ENCODE assay signal across 6 cellular contexts in the genomic region with DNA sequence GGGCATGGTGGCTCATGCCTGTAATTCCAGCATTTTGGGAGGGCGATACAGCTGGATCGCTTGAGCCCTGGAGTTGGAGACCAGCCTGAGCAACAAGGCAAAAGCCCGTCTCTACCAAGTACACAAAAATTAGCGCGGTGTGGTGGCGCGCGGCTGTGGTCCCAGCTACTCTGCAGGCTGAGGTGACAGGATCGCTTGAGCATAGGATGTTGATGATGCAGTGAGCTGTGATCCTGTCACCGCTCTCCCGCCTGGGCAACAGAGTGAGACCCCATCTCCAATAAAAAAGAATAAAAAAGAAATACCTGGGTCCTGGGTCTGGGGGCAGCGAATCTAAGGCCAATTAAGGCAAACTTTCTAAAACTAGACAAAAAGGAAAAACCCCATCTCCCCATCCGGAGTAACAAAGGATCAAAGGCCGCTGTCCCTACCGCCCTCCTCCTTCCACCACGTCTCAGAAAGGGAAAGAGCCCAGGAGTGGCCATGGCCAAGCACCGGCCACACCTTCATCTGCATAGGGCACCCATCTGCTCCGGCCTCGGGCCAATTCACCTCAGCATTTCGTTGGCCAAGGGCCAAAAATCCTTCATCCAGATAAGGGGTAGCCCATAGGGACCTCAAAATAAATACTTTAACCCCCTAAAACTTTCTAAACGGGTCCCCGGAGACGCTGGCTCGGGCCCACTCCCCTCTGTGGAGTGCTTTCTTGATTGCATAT. TPM values are rescaled to one million over a fixed set of nuclear protein-coding genes. Genes with fewer than 3 reads are reported as not detected.
DNase-seq lines count a peak whose midpoint lies in the region; ATAC-seq, FAIRE-seq and TF ChIP-seq lines count a peak whose summit lies in the region.

No MANE protein-coding gene starts in this region.

- no peak overlapping the region for H3K27ac ChIP-seq in astrocyte (ENCODE audit: low read depth, low read length)

- no peaks in the 10 kb centered on the region for H3K4me1 ChIP-seq in astrocyte (ENCODE audit: insufficient read depth, low read length)

- H3K36me3 ChIP-seq in astrocyte (ENCODE audit: insufficient read depth, low read length), result no peaks in the 10 kb centered on the region

- H3K4me3 Mint-ChIP-seq in CD14-positive monocyte (peak overlapping the region; percentile 91 to 94), astrocyte (ENCODE audit: unreplicated experiment) (peak overlapping the region; percentile 95), mesothelial cell of epicardium (peak overlapping the region; percentile 91)

- ATAC-seq in HG03432 (IDR thresholded peaks at IDR 0.05; ENCODE audit: unreplicated experiment) (peak; percentile 6), HG02798 (IDR thresholded peaks at IDR 0.05; ENCODE audit: poor library complexity, unreplicated experiment) (no peak)

- H3K9me3 Mint-ChIP-seq in CD14-positive monocyte, result peaks cover under 1 to 38% (median 18%) of the 10 kb centered on the region in 7 donors
- H3K9me3 Mint-ChIP-seq in astrocyte (ENCODE audit: unreplicated experiment), result no peaks in the 10 kb centered on the region
- no peaks in the 10 kb centered on the region for H3K9me3 Mint-ChIP-seq in mesothelial cell of epicardium

- H3K9me3 ChIP-seq in astrocyte (ENCODE audit: insufficient read depth, low read depth, low read length), result no peaks in the 10 kb centered on the region

- H3K27ac Mint-ChIP-seq in CD14-positive monocyte, result peak overlapping the region; percentile 84 to 96 (median 92)
- H3K27ac Mint-ChIP-seq in astrocyte (ENCODE audit: unreplicated experiment), result peak overlapping the region; percentile 98
- peak overlapping the region; percentile 99 for H3K27ac Mint-ChIP-seq in mesothelial cell of epicardium

- peak overlapping the region; percentile 90 for H3K4me3 ChIP-seq in astrocyte (ENCODE audit: insufficient read depth, low read depth, low read length)

- TF ChIP-seq CTCF in CD14-positive monocyte (IDR thresholded peaks at IDR 0.05), result no peak
- TF ChIP-seq CTCF in astrocyte (IDR thresholded peaks at IDR 0.05; ENCODE audit: insufficient read depth, low read depth, low read length), result no peak
- TF ChIP-seq CTCF in mesothelial cell of epicardium (IDR thresholded peaks at IDR 0.05; ENCODE audit: unreplicated experiment), result no peak

- no peak for FAIRE-seq in astrocyte (lab: Jason Lieb, UNC)

- intact Hi-C loops in CD14-positive monocyte (cut with micrococcal nuclease), result loop anchor here (1.0 to 2.0 kb wide), 4 partner anchors 26 to 206 kb away; partner anchors contain the start of genes ZNF888 (in 2 of the 2) and ZNF160 (in 1 of the 2)

- no peaks in the 10 kb centered on the region for H3K27me3 ChIP-seq in astrocyte (ENCODE audit: insufficient read depth, low read length)

- H3K4me1 Mint-ChIP-seq in CD14-positive monocyte, result peaks cover 13% of the 10 kb centered on the region
- H3K4me1 Mint-ChIP-seq in astrocyte (ENCODE audit: low read depth, unreplicated experiment), result peaks cover 3% of the 10 kb centered on the region
- peaks cover 38% of the 10 kb centered on the region for H3K4me1 Mint-ChIP-seq in mesothelial cell of epicardium

- H3K9ac ChIP-seq in astrocyte (ENCODE audit: low read length), result peak overlapping the region; percentile 90

- peaks cover 13% of the 10 kb centered on the region for H3K79me2 ChIP-seq in astrocyte (ENCODE audit: insufficient read depth, low read length)

- peak overlapping the region; percentile 95 for H3K4me2 ChIP-seq in astrocyte (ENCODE audit: low read length)

- H2AFZ ChIP-seq in astrocyte (ENCODE audit: low read depth, low read length), result peak overlapping the region; percentile 87

- H4K20me1 ChIP-seq in astrocyte (ENCODE audit: insufficient read depth, low read length), result no peaks in the 10 kb centered on the region

- H3K36me3 Mint-ChIP-seq in CD14-positive monocyte, result peaks cover 17 to 36% of the 10 kb centered on the region in 2 donors
- H3K36me3 Mint-ChIP-seq in astrocyte (ENCODE audit: low read depth, unreplicated experiment), result peaks cover 18% of the 10 kb centered on the region
- peaks cover 11% of the 10 kb centered on the region for H3K36me3 Mint-ChIP-seq in mesothelial cell of epicardium

- no peak for DNase-seq in CD14-positive monocyte (ENCODE audit: low spot score)
- DNase-seq in astrocyte (ENCODE audit: low read depth), result peak; percentile 5
- peak in 1 of 2 experiments; percentile 43 for DNase-seq in mesothelial cell of epicardium (ENCODE audit: low spot score in 2 of 2, unreplicated experiment in 2 of 2)
- DNase-seq in NCI-H2171 treated with DMSO at 0.1 percent for 48 hours (lab: John Stamatoyannopoulos, UW), result no peak

- peaks cover 0 to 9% (median 4%) of the 10 kb centered on the region in 3 donors for H3K27me3 Mint-ChIP-seq in CD14-positive monocyte (ENCODE audit: low read depth in 3 of 3)
- no peaks in the 10 kb centered on the region for H3K27me3 Mint-ChIP-seq in astrocyte (ENCODE audit: low read depth, unreplicated experiment)
- no peaks in the 10 kb centered on the region for H3K27me3 Mint-ChIP-seq in mesothelial cell of epicardium (ENCODE audit: low read depth)

RNA-seq across cellular contexts. Expression of gene ZNF320, which starts 0.8 kb away (rescaled TPM):
- 1 to 10 TPM; 1.6 to 4.4 TPM for polyA plus RNA-seq in CD14-positive monocyte
- 28.0 and 31.6 TPM in 2 replicates for total RNA-seq in astrocyte
- total RNA-seq in mesothelial cell of epicardium, result 36.1 to 41.5 TPM (median 36.9 TPM) in 3 replicates

RNA-seq across cellular contexts. Expression of gene ZNF888, which starts 26.6 kb away (rescaled TPM):
- 1 to 10 TPM in 1 of 2 donors, under 1 TPM in 1; 0.71 to 1.4 TPM for polyA plus RNA-seq in CD14-positive monocyte
- total RNA-seq in astrocyte (7.7 and 7.9 TPM in 2 replicates), mesothelial cell of epicardium (14.0 to 15.3 TPM (median 14.3 TPM) in 3 replicates)

RNA-seq across cellular contexts. Expression of gene ZNF468, which starts 39.2 kb away (rescaled TPM):
- 10 to 100 TPM; 10.6 to 16.1 TPM for polyA plus RNA-seq in CD14-positive monocyte
- total RNA-seq in astrocyte (18.6 and 20.0 TPM in 2 replicates), mesothelial cell of epicardium (30.6 to 35.5 TPM (median 33.8 TPM) in 3 replicates)
